Comparison of ENCODE assay signal across 10 cellular contexts in the genomic region with DNA sequence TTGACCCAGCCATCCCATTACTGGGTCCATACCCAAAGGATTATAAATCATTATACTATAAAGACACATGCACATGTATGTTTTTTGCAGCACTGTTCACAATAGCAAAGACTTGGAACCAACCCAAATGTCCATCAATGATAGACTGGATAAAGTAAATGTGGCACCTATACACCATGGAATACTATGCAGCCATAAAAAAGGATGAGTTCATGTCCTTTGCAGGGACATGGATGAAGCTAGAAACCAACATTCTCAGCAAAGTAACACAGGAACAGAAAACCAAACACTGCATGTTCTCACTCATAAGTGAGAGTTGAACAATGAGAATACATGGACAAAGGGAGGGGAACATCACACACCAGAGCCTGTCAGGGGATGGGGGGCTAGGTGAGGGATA. TPM values are rescaled to one million over a fixed set of nuclear protein-coding genes. Genes with fewer than 3 reads are reported as not detected.
DNase-seq lines count a peak whose midpoint lies in the region; ATAC-seq, FAIRE-seq and TF ChIP-seq lines count a peak whose summit lies in the region.
"Not testable (repeated sequence)": the region's sequence is repeated elsewhere in the genome, so short reads cannot be mapped to it uniquely, and the experiment has no call there.
"Had no signal": no experiment of that assay in that cellular context is flagged by ENCODE, and none has a peak within 500 bp of the region (broad histone marks: within the 10 kb centered on the region; RNA-seq: fewer than 3 reads in every experiment).

No MANE protein-coding gene starts in this region.

- H3K36me3 Mint-ChIP-seq in T-helper 1 cell treated with Interleukin-12 subunit alpha and Interleukin-12 subunit beta and Interleukin-4 antibody, amounts not matched to agents 30 μg/mL and 1 μg/mL, for 36 hours (ENCODE audit: low read depth) = peaks cover 10% of the 10 kb centered on the region
- H3K36me3 Mint-ChIP-seq in activated CD4-positive, alpha-beta T cell treated with anti-CD3 and anti-CD28 coated beads for 36 hours (ENCODE audit: low read depth); central memory CD8-positive, alpha-beta T cell (ENCODE audit: insufficient read depth); dendritic cell treated with granulocyte-macrophage colony-stimulating factor and Interleukin-4, amounts not matched to agents 40 ng/mL and 50 ng/mL, for 4 days (ENCODE audit: low read depth); neural progenitor cell: not testable (repeated sequence)
- H3K36me3 Mint-ChIP-seq in activated CD4-positive, alpha-beta T cell treated with anti-CD3 and anti-CD28 coated beads, Interleukin-2, amount 10 ng/mL, durations not matched to agents 7 days and 5 days (ENCODE audit: low read depth) = peaks cover 19% of the 10 kb centered on the region

- not testable (repeated sequence) for H3K4me3 Mint-ChIP-seq in T-helper 1 cell treated with Interleukin-12 subunit alpha and Interleukin-12 subunit beta and Interleukin-4 antibody, amounts not matched to agents 30 μg/mL and 1 μg/mL, for 36 hours; activated CD4-positive, alpha-beta T cell treated with anti-CD3 and anti-CD28 coated beads for 36 hours; activated CD4-positive, alpha-beta T cell treated with anti-CD3 and anti-CD28 coated beads, Interleukin-2, amount 10 ng/mL, durations not matched to agents 7 days and 5 days; central memory CD8-positive, alpha-beta T cell; dendritic cell treated with granulocyte-macrophage colony-stimulating factor and Interleukin-4, amounts not matched to agents 40 ng/mL and 50 ng/mL, for 4 days
- peak overlapping the region; percentile 26 for H3K4me3 Mint-ChIP-seq in neural progenitor cell

- H3K9me3 Mint-ChIP-seq in T-helper 1 cell treated with Interleukin-12 subunit alpha and Interleukin-12 subunit beta and Interleukin-4 antibody, amounts not matched to agents 30 μg/mL and 1 μg/mL, for 36 hours; activated CD4-positive, alpha-beta T cell treated with anti-CD3 and anti-CD28 coated beads for 36 hours (ENCODE audit: low read depth); central memory CD8-positive, alpha-beta T cell; dendritic cell treated with granulocyte-macrophage colony-stimulating factor and Interleukin-4, amounts not matched to agents 40 ng/mL and 50 ng/mL, for 4 days; neural progenitor cell: not testable (repeated sequence)
- H3K9me3 Mint-ChIP-seq in activated CD4-positive, alpha-beta T cell treated with anti-CD3 and anti-CD28 coated beads, Interleukin-2, amount 10 ng/mL, durations not matched to agents 7 days and 5 days = peaks cover 12% of the 10 kb centered on the region

- BruUV-seq in K562 (replicated peaks; lab: Mats Ljungman, UMichigan) = not testable (repeated sequence)

- TF ChIP-seq RAD21 in K562 (CRISPR knock-in tag; conservative IDR thresholded peaks at IDR 0.05 in 1 of 2, IDR thresholded peaks at IDR 0.05 in 1 of 2) = not testable (repeated sequence)

- H3K4me1 Mint-ChIP-seq in T-helper 1 cell treated with Interleukin-12 subunit alpha and Interleukin-12 subunit beta and Interleukin-4 antibody, amounts not matched to agents 30 μg/mL and 1 μg/mL, for 36 hours (ENCODE audit: low read depth) = peaks cover 26% of the 10 kb centered on the region
- H3K4me1 Mint-ChIP-seq in activated CD4-positive, alpha-beta T cell treated with anti-CD3 and anti-CD28 coated beads for 36 hours = peaks cover 41% of the 10 kb centered on the region
- H3K4me1 Mint-ChIP-seq in activated CD4-positive, alpha-beta T cell treated with anti-CD3 and anti-CD28 coated beads, Interleukin-2, amount 10 ng/mL, durations not matched to agents 7 days and 5 days = peaks cover 36% of the 10 kb centered on the region
- peaks cover 11% of the 10 kb centered on the region for H3K4me1 Mint-ChIP-seq in central memory CD8-positive, alpha-beta T cell
- peaks cover 64% of the 10 kb centered on the region for H3K4me1 Mint-ChIP-seq in dendritic cell treated with granulocyte-macrophage colony-stimulating factor and Interleukin-4, amounts not matched to agents 40 ng/mL and 50 ng/mL, for 4 days (ENCODE audit: low read depth)
- H3K4me1 Mint-ChIP-seq in neural progenitor cell = not testable (repeated sequence)

- not testable (repeated sequence) for TF ChIP-seq CTCF in HEK293 (tag by site-specific recombination; IDR thresholded peaks at IDR 0.05); K562 (IDR thresholded peaks at IDR 0.05 in 2 of 3, conservative IDR thresholded peaks at IDR 0.05 in 1 of 3; ENCODE audit: insufficient read depth in 2 of 3, low read depth in 1 of 3, low read length in 3 of 3); neural progenitor cell (IDR thresholded peaks at IDR 0.05)

- H3K9me1 ChIP-seq in K562 (ENCODE audit: control insufficient read depth, insufficient read depth, low read length) = not testable (repeated sequence)

- POLR2A ChIA-PET in HEK293 (lab: Yijun Ruan, JAX); activated CD4-positive, alpha-beta T cell treated with anti-CD3 and anti-CD28 coated beads for 36 hours (lab: Charles Lee); activated CD4-positive, alpha-beta T cell treated with anti-CD3 and anti-CD28 coated beads, Interleukin-2, amount 10 ng/mL, durations not matched to agents 7 days and 5 days (lab: Charles Lee); K562 (lab: Yijun Ruan, JAX): not testable (repeated sequence)

- CTCF ChIA-PET in HEK293 (lab: Yijun Ruan, JAX); activated CD4-positive, alpha-beta T cell treated with anti-CD3 and anti-CD28 coated beads for 36 hours (lab: Charles Lee); K562 (lab: Yijun Ruan, JAX; ENCODE audit: low intra/inter-chr PET ratio): not testable (repeated sequence)
- CTCF ChIA-PET in activated CD4-positive, alpha-beta T cell treated with anti-CD3 and anti-CD28 coated beads, Interleukin-2, amount 10 ng/mL, durations not matched to agents 7 days and 5 days (lab: Charles Lee) = interaction anchor here (1.4 kb wide), 1 partner anchor 99 kb away, joined by 4 read pairs; no protein-coding TSS in a partner anchor

- not testable (repeated sequence) for H3K36me3 ChIP-seq in HEK293 (ENCODE audit: control insufficient read depth in 2 of 2, insufficient read depth in 1 of 2, low read length in 2 of 2); K562 (ENCODE audit: control insufficient read depth, insufficient read depth, low read length); neural progenitor cell

- not testable (repeated sequence) for H2AFZ ChIP-seq in K562 (ENCODE audit: low read depth, low read length); neural progenitor cell (replicated peaks)

- not testable (repeated sequence) for H3K9ac ChIP-seq in K562 (ENCODE audit: insufficient read depth in 1 of 2, low read depth in 2 of 2, low read length in 2 of 2); neural progenitor cell

- TF ChIP-seq EP300 in K562 (IDR thresholded peaks at IDR 0.05; ENCODE audit: low read length) = not testable (repeated sequence)

- H3K27me3 ChIP-seq in K562 (ENCODE audit: control insufficient read depth in 2 of 2, insufficient read depth in 2 of 2, low read length in 2 of 2); neural progenitor cell: not testable (repeated sequence)

- not testable (repeated sequence) for TF ChIP-seq POLR2A in K562 (conservative IDR thresholded peaks at IDR 0.05)

- not testable (repeated sequence) for H3K27me3 Mint-ChIP-seq in T-helper 1 cell treated with Interleukin-12 subunit alpha and Interleukin-12 subunit beta and Interleukin-4 antibody, amounts not matched to agents 30 μg/mL and 1 μg/mL, for 36 hours (ENCODE audit: low read depth); activated CD4-positive, alpha-beta T cell treated with anti-CD3 and anti-CD28 coated beads for 36 hours; activated CD4-positive, alpha-beta T cell treated with anti-CD3 and anti-CD28 coated beads, Interleukin-2, amount 10 ng/mL, durations not matched to agents 7 days and 5 days; central memory CD8-positive, alpha-beta T cell; dendritic cell treated with granulocyte-macrophage colony-stimulating factor and Interleukin-4, amounts not matched to agents 40 ng/mL and 50 ng/mL, for 4 days; neural progenitor cell (ENCODE audit: insufficient read depth, low read depth)

- not testable (repeated sequence) for H3F3A ChIP-seq in neural progenitor cell (ENCODE audit: low read depth)

- not testable (repeated sequence) for H4K20me1 ChIP-seq in K562 (replicated peaks; ENCODE audit: control insufficient read depth, insufficient read depth, low read length); neural progenitor cell (ENCODE audit: low read depth)

- H3K9me3 ChIP-seq in HEK293 (ENCODE audit: control insufficient read depth, insufficient read depth, low read depth, low read length); K562 (replicated peaks; ENCODE audit: control insufficient read depth, insufficient read depth, low read depth, low read length); neural progenitor cell (ENCODE audit: low read depth): not testable (repeated sequence)

- H3K27ac ChIP-seq in HEK293 (ENCODE audit: extremely low read depth, low read depth, low read length); K562 (ENCODE audit: extremely low read depth, low read depth, low read length); neural progenitor cell: not testable (repeated sequence)

- H3K27ac Mint-ChIP-seq in T-helper 1 cell treated with Interleukin-12 subunit alpha and Interleukin-12 subunit beta and Interleukin-4 antibody, amounts not matched to agents 30 μg/mL and 1 μg/mL, for 36 hours = peak overlapping the region; percentile 34
- H3K27ac Mint-ChIP-seq in activated CD4-positive, alpha-beta T cell treated with anti-CD3 and anti-CD28 coated beads for 36 hours = peak overlapping the region; percentile 20
- H3K27ac Mint-ChIP-seq in activated CD4-positive, alpha-beta T cell treated with anti-CD3 and anti-CD28 coated beads, Interleukin-2, amount 10 ng/mL, durations not matched to agents 7 days and 5 days = peak overlapping the region; percentile 9
- H3K27ac Mint-ChIP-seq in central memory CD8-positive, alpha-beta T cell (ENCODE audit: low read depth) = peak overlapping the region; percentile 17
- peak overlapping the region; percentile 90 for H3K27ac Mint-ChIP-seq in dendritic cell treated with granulocyte-macrophage colony-stimulating factor and Interleukin-4, amounts not matched to agents 40 ng/mL and 50 ng/mL, for 4 days
- not testable (repeated sequence) for H3K27ac Mint-ChIP-seq in neural progenitor cell

- not testable (repeated sequence) for H3K79me2 ChIP-seq in K562 (ENCODE audit: control insufficient read depth, insufficient read depth, low read length); neural progenitor cell (ENCODE audit: low read depth)

- H3K4me3 ChIP-seq in HEK293 (ENCODE audit: low read depth, low read length); K562; neural progenitor cell: not testable (repeated sequence)

- FAIRE-seq in K562 (lab: Jason Lieb, UNC) = not testable (repeated sequence)

- not testable (repeated sequence) for H3K4me2 ChIP-seq in K562 (ENCODE audit: insufficient read depth, low read length); neural progenitor cell

- not testable (repeated sequence) for DNase-seq in activated CD4-positive, alpha-beta T cell treated with anti-CD3 and anti-CD28 coated beads for 36 hours; activated CD4-positive, alpha-beta T cell treated with anti-CD3 and anti-CD28 coated beads, Interleukin-2, amount 10 ng/mL, durations not matched to agents 7 days and 5 days; K562 (ENCODE audit: extremely low read depth in 1 of 4, low spot score in 3 of 4); central memory CD8-positive, alpha-beta T cell (ENCODE audit: low spot score in 2 of 2); neural progenitor cell (ENCODE audit: low spot score)

- in situ Hi-C loops in K562 (cut with MboI) = not testable (repeated sequence)

- H3K4me1 ChIP-seq in HEK293 (ENCODE audit: control insufficient read depth, insufficient read depth, low read length); K562 (replicated peaks in 1 of 2; ENCODE audit: control insufficient read depth in 2 of 2, insufficient read depth in 2 of 2, low read length in 2 of 2); neural progenitor cell: not testable (repeated sequence)

- not testable (repeated sequence) for ATAC-seq in activated CD4-positive, alpha-beta T cell treated with anti-CD3 and anti-CD28 coated beads for 36 hours; K562; central memory CD8-positive, alpha-beta T cell (replicated peaks; ENCODE audit: extremely low read depth, poor library complexity, severe bottlenecking)

- intact Hi-C loops in activated CD4-positive, alpha-beta T cell treated with anti-CD3 and anti-CD28 coated beads for 36 hours (cut with DNase I, micrococcal nuclease); K562 (cut with micrococcal nuclease): not testable (repeated sequence)
- intact Hi-C loops in dendritic cell treated with granulocyte-macrophage colony-stimulating factor and Interleukin-4, amounts not matched to agents 40 ng/mL and 50 ng/mL, for 4 days (cut with micrococcal nuclease) = loop anchor here (10.0 kb wide), 1 partner anchor 46 kb away; a partner anchor contains a TSS

RNA-seq across cellular contexts. Expression of a gene that starts 47.9 kb away (rescaled TPM):
- 100 to 1,000 TPM; 109 to 130 TPM for total RNA-seq in activated CD4-positive, alpha-beta T cell treated with anti-CD3 and anti-CD28 coated beads for 36 hours
- 100 to 1,000 TPM; 177 to 209 TPM for total RNA-seq in activated CD4-positive, alpha-beta T cell treated with anti-CD3 and anti-CD28 coated beads, Interleukin-2, amount 10 ng/mL, durations not matched to agents 7 days and 5 days
- total RNA-seq in K562 (2011; cell fraction: chromatin; rRNA removed; ENCODE audit: low replicate concordance) = 0.93 and 1.5 TPM in 2 replicates
- 0.92 and 1.3 TPM in 2 replicates for total RNA-seq in K562 (2011; cell fraction: nucleolus; rRNA removed)
- total RNA-seq in K562 (2011; cell fraction: nucleoplasm; rRNA removed) = 0.61 and 0.73 TPM in 2 replicates
- 0.36 and 0.41 TPM in 2 replicates for total RNA-seq in K562 (2014; rRNA removed)
- total RNA-seq in K562 (2014; rRNA removed; fragmentation: Illumina TruSeq; extraction: Trizol) = 0.29 and 0.32 TPM in 2 replicates
- total RNA-seq in K562 (2015; rRNA removed; fragmentation: Illumina TruSeq; extraction: Trizol) = 1.2 TPM in 2 replicates
- total RNA-seq in K562 (2021) = 0.73 and 1.1 TPM in 2 replicates
- polyA plus RNA-seq in K562 (2011; rRNA removed) = 0.85 and 1.0 TPM in 2 replicates
- 1.4 and 1.7 TPM in 2 replicates for polyA plus RNA-seq in K562 (2011; cell fraction: cytosol; rRNA removed)
- polyA plus RNA-seq in K562 (2011; cell fraction: nucleus; rRNA removed) = 2.9 and 4.5 TPM in 2 replicates
- polyA plus RNA-seq in K562 (2012) = 1.6 and 1.9 TPM in 2 replicates
- polyA plus RNA-seq in K562 (2014; fragmentation: Illumina TruSeq; extraction: Trizol) = 0.43 and 0.54 TPM in 2 replicates
- under 1 TPM; 0.22 to 0.51 TPM for polyA plus RNA-seq in K562 (2014; fragmentation: Nextera tagmentation; extraction: Ambion mirVana)
- 0.32 and 0.34 TPM in 2 replicates for polyA plus RNA-seq in K562 (2014; rRNA removed)
- 1.7 TPM in 2 replicates for polyA minus RNA-seq in K562 (2011; rRNA and poly(A)+ RNA removed)
- 0.95 TPM in 1 of 2 replicates, not detected in the other for polyA minus RNA-seq in K562 (2011; cell fraction: cytosol; rRNA and poly(A)+ RNA removed)
- polyA minus RNA-seq in K562 (2011; cell fraction: nucleus; rRNA and poly(A)+ RNA removed) = 2.7 and 3.4 TPM in 2 replicates
- total RNA-seq in neural progenitor cell (ENCODE audit: low replicate concordance) = 7.4 and 8.7 TPM in 2 replicates
- total RNA-seq: Caco-2, Calu3 had no signal

Comparison
In these comparisons a context has a peak if more than half of its experiments do, and no peak if none do; other contexts are left out.
1. RNA of a gene that starts 47.9 kb away (total RNA-seq): 177 to 209 TPM in activated CD4-positive, alpha-beta T cell treated with anti-CD3 and anti-CD28 coated beads, Interleukin-2, amount 10 ng/mL, durations not matched to agents 7 days and 5 days and 109 to 130 TPM in activated CD4-positive, alpha-beta T cell treated with anti-CD3 and anti-CD28 coated beads for 36 hours; 7.4 to 8.7 TPM in neural progenitor cell and 0.29 to 1.5 TPM in K562; every median in the first group is over 10 times any median in the second.